ENCODE assay signal across 25 cellular contexts in genomic region chr7:107631588-107631987, GRCh38.
"Had no signal": no experiment of that assay in that cellular context is flagged by ENCODE, and none has a peak within 500 bp of the region (broad histone marks: within the 10 kb centered on the region; RNA-seq: fewer than 3 reads in every experiment).

No MANE protein-coding gene starts in this region.

- H3K27ac ChIP-seq: SJCRH30 had no signal

- H3K4me3 ChIP-seq: SJCRH30 had no signal

- FAIRE-seq: TTC549 had no signal

- DNase-seq: activated CD4-positive, alpha-beta memory T cell treated with anti-CD3 and anti-CD28 coated beads for 36 hours; activated CD4-positive, alpha-beta T cell treated with anti-CD3 and anti-CD28 coated beads, Interleukin-2, amount 10 ng/mL, durations not matched to agents 7 days and 5 days; activated CD4-positive, CD25-positive, alpha-beta regulatory T cell; activated gamma-delta T cell treated with Interleukin-2 at 50 U/mL for 16 hours; activated naive CD4-positive, alpha-beta T cell treated with anti-CD3 and anti-CD28 coated beads, Interleukin-2, amount 10 ng/mL, durations not matched to agents 7 days and 5 days; activated naive CD8-positive, alpha-beta T cell treated with anti-CD3 and anti-CD28 coated beads for 36 hours; activated T-cell treated with anti-CD3 and anti-CD28 coated beads for 4 hours; activated T-cell treated with anti-CD3 and anti-CD28 coated beads, Interleukin-2, amount 50 U/mL, for 48 hours; anterior cingulate cortex; Karpas-422; NCI-H1092; NCI-H1417; NCI-H2029; NCI-H2107; NCI-H2171 treated with DMSO at 0.1 percent for 48 hours; NCI-H226; NCI-H526; NCI-H774; RPMI8226; SJCRH30; T-helper 17 cell; T-helper 9 cell had no signal

- ATAC-seq: activated T-helper 17 cell treated with anti-CD3 and anti-CD28 coated beads, Interleukin-2, amount 50 U/mL, for 72 hours; Right ventricle myocardium inferior; T-helper 17 cell had no signal

- H3K9me3 ChIP-seq: SJCRH30 had no signal

- H3K27me3 ChIP-seq: SJCRH30 had no signal

- H3K4me1 ChIP-seq: SJCRH30 had no signal

- H3K36me3 ChIP-seq: SJCRH30 had no signal
